8 cellular contexts compared by ENCODE assay signal in the genomic region with DNA sequence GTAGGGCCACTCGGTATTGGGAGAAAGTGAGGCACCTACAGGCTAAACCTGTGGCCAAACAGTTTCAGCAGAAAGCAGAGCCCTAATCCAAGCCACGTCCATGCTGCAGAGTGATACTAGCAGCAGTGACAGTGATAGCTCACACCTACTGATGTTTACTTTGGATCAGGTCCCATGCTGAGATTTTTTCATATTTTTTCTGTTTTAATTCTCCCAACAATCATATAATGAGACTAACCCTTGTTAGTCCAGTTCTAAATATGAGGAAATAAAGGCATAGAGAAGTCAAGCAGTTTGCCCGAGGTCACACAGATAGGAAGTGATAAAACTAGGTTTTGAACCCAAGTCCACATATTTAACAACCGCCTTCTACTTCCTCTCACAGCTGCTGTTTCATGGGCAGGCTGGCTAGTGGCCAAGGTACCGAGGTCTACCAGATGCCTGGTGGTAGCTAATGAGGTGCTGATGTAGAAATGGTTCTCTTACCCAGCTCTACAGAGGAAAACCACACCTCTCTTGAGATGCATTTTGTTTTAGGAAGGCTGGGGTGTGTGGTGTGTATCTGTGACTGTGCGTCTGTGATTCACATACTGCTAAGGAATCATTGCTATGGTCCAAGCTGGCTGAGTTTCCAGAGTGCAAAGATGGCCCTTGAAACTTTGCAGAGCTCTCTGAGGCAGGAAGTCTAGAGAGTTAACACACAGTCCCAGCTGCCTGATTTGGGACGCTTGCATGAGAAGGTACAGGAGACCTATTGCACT.
DNase-seq lines count a peak whose midpoint lies in the region; ATAC-seq and TF ChIP-seq lines count a peak whose summit lies in the region.

No MANE protein-coding gene starts in this region.

- peak; percentile 94 for ATAC-seq in central memory CD8-positive, alpha-beta T cell (replicated peaks; ENCODE audit: extremely low read depth, poor library complexity, severe bottlenecking)
- no peak for ATAC-seq in psoas muscle
- ATAC-seq in GM18873 (IDR thresholded peaks at IDR 0.05; ENCODE audit: low FRiP score, unreplicated experiment), result no peak
- ATAC-seq in HG02840 (IDR thresholded peaks at IDR 0.05; ENCODE audit: low FRiP score, unreplicated experiment), result no peak

- H3K9me3 Mint-ChIP-seq in Calu3 (ENCODE audit: low read depth, unreplicated experiment), result no peaks in the 10 kb centered on the region
- no peaks in the 10 kb centered on the region for H3K9me3 Mint-ChIP-seq in central memory CD8-positive, alpha-beta T cell

- WGBS in psoas muscle, 3 donors, result 47 to 55% (median 47%) methylated on average over 7 of the region's 7 CpGs

- no peaks in the 10 kb centered on the region for H3K9me3 ChIP-seq in psoas muscle

- CTCF ChIA-PET in Calu3 (lab: Charles Lee), result interaction anchor here (0.5 to 1.0 kb wide), 3 partner anchors 55 to 90 kb away, joined by 3 to 4 read pairs (median 4); no protein-coding TSS in a partner anchor

- peaks cover 13% of the 10 kb centered on the region for H3K4me1 ChIP-seq in psoas muscle

- TF ChIP-seq CTCF in Calu3 (IDR thresholded peaks at IDR 0.05; ENCODE audit: unreplicated experiment) (no peak), HFF-Myc (IDR thresholded peaks at IDR 0.05; ENCODE audit: low read depth, low read length, missing control alignments) (no peak), psoas muscle (IDR thresholded peaks at IDR 0.05) (no peak)

- no TSS peak for BruUV-seq in Calu3 (replicated peaks; lab: Mats Ljungman, UMichigan)

- H3K27ac Mint-ChIP-seq in Calu3 (ENCODE audit: unreplicated experiment), result no peak overlapping the region
- H3K27ac Mint-ChIP-seq in central memory CD8-positive, alpha-beta T cell (ENCODE audit: low read depth), result no peak overlapping the region

- DNase-seq in Calu3 (peak; percentile 70), HFF-Myc (ENCODE audit: extremely low read depth, low read depth) (peak; percentile 86), NCI-H774 (lab: John Stamatoyannopoulos, UW) (peak; percentile 70), psoas muscle (peak; percentile 50 to 68), DMS114 treated with DMSO at 0.1 percent for 48 hours (lab: John Stamatoyannopoulos, UW; ENCODE audit: unreplicated experiment) (no peak)
- DNase-seq in central memory CD8-positive, alpha-beta T cell (ENCODE audit: low spot score in 2 of 2), result peak; percentile 54 to 62

- no peaks in the 10 kb centered on the region for H3K27me3 Mint-ChIP-seq in Calu3 (ENCODE audit: unreplicated experiment)
- H3K27me3 Mint-ChIP-seq in central memory CD8-positive, alpha-beta T cell, result no peaks in the 10 kb centered on the region

- no peak overlapping the region for H3K27ac ChIP-seq in psoas muscle

- H3K4me3 ChIP-seq in HFF-Myc (replicated peaks; ENCODE audit: low read depth, low read length), result no peak overlapping the region
- no peak overlapping the region for H3K4me3 ChIP-seq in psoas muscle

- no peaks in the 10 kb centered on the region for H3K27me3 ChIP-seq in psoas muscle (ENCODE audit: insufficient read depth in 3 of 3, low read length in 2 of 3)

- H3K4me3 Mint-ChIP-seq in Calu3 (ENCODE audit: low read depth, unreplicated experiment), result no peak overlapping the region
- no peak overlapping the region for H3K4me3 Mint-ChIP-seq in central memory CD8-positive, alpha-beta T cell

- peaks cover 5% of the 10 kb centered on the region for H3K36me3 Mint-ChIP-seq in Calu3 (ENCODE audit: insufficient read depth, unreplicated experiment)
- no peaks in the 10 kb centered on the region for H3K36me3 Mint-ChIP-seq in central memory CD8-positive, alpha-beta T cell (ENCODE audit: insufficient read depth)

- intact Hi-C loops in Calu3 (cut with micrococcal nuclease; ENCODE audit: unreplicated experiment), result loop anchor here (5.0 kb wide), 2 partner anchors 56 to 79 kb away; a partner anchor contains a TSS
- intact Hi-C loops in psoas muscle (cut with DNase I), result no loop called here

- H3K36me3 ChIP-seq in psoas muscle (ENCODE audit: insufficient read depth in 1 of 2, low read depth in 1 of 2), result no peaks in the 10 kb centered on the region

- peaks cover 46% of the 10 kb centered on the region for H3K4me1 Mint-ChIP-seq in Calu3 (ENCODE audit: low read depth, unreplicated experiment)
- H3K4me1 Mint-ChIP-seq in central memory CD8-positive, alpha-beta T cell, result peaks cover 39% of the 10 kb centered on the region
